ENCODE assay signal across 10 cellular contexts in genomic region chr3:167876603-167877325, GRCh38.
A peak's percentile ranks its signal among the peaks of the same experiment; 100 is the strongest.
DNase-seq lines count a peak whose midpoint lies in the region; ATAC-seq and TF ChIP-seq lines count a peak whose summit lies in the region.
"Had no signal": no experiment of that assay in that cellular context is flagged by ENCODE, and none has a peak within 500 bp of the region (broad histone marks: within the 10 kb centered on the region; RNA-seq: fewer than 3 reads in every experiment).

No MANE protein-coding gene starts in this region.

- no peaks in the 10 kb centered on the region for H3K36me3 ChIP-seq in heart right ventricle
- H3K36me3 ChIP-seq: prostate gland had no signal

- no peaks in the 10 kb centered on the region for H3K4me1 Mint-ChIP-seq in stimulated activated effector memory CD8-positive, alpha-beta T cell treated with anti-CD3 and anti-CD28 coated beads, Interleukin-12 subunit alpha, Interleukin-12 subunit beta, amount 100 ng/mL, for 72 hours

- H3K4me3 Mint-ChIP-seq in stimulated activated effector memory CD8-positive, alpha-beta T cell treated with anti-CD3 and anti-CD28 coated beads, Interleukin-12 subunit alpha, Interleukin-12 subunit beta, amount 100 ng/mL, for 72 hours, result no peak overlapping the region

- ATAC-seq in heart right ventricle (peak; percentile 70 to 91 (median 80)), HG02571 (IDR thresholded peaks at IDR 0.05; ENCODE audit: unreplicated experiment) (no peak), HG03460 (IDR thresholded peaks at IDR 0.05; ENCODE audit: unreplicated experiment) (no peak)
- ATAC-seq in stimulated activated effector memory CD8-positive, alpha-beta T cell treated with anti-CD3 and anti-CD28 coated beads, Interleukin-12 subunit alpha, Interleukin-12 subunit beta, amount 100 ng/mL, for 72 hours, result no peak

- no peak overlapping the region for H3K27ac Mint-ChIP-seq in stimulated activated effector memory CD8-positive, alpha-beta T cell treated with anti-CD3 and anti-CD28 coated beads, Interleukin-12 subunit alpha, Interleukin-12 subunit beta, amount 100 ng/mL, for 72 hours

- H3K27me3 ChIP-seq in heart right ventricle, result no peaks in the 10 kb centered on the region
- H3K27me3 ChIP-seq: testis had no signal

- 45 to 59% methylated on average over 4 of the region's 4 CpGs for WGBS in heart right ventricle, 2 donors

- no peaks in the 10 kb centered on the region for H3K9me3 ChIP-seq in heart right ventricle
- H3K9me3 ChIP-seq: prostate gland, testis had no signal

- intact Hi-C loops in heart right ventricle (cut with DNase I), result loop anchor here in 4 of 10 donors (5.0 to 10.0 kb wide), 3 partner anchors 39 to 142 kb away; partner anchors contain the start of genes SERPINI1 (in 3 of the 4) and PDCD10 (in 2 of the 4)

- H3K4me3 ChIP-seq in heart right ventricle, result no peak overlapping the region
- H3K4me3 ChIP-seq: prostate gland, testis had no signal

- no peaks in the 10 kb centered on the region for H3K36me3 Mint-ChIP-seq in stimulated activated effector memory CD8-positive, alpha-beta T cell treated with anti-CD3 and anti-CD28 coated beads, Interleukin-12 subunit alpha, Interleukin-12 subunit beta, amount 100 ng/mL, for 72 hours

- peaks cover 0 to 70% (median 43%) of the 10 kb centered on the region in 9 donors for H3K4me1 ChIP-seq in heart right ventricle
- H3K4me1 ChIP-seq: prostate gland, testis had no signal

- TF ChIP-seq CTCF in heart right ventricle (IDR thresholded peaks at IDR 0.05) (no peak), GM10266 (IDR thresholded peaks at IDR 0.05; ENCODE audit: control insufficient read depth, insufficient read depth, low read depth, missing control alignments) (no peak)

- no peaks in the 10 kb centered on the region for H3K9me3 Mint-ChIP-seq in stimulated activated effector memory CD8-positive, alpha-beta T cell treated with anti-CD3 and anti-CD28 coated beads, Interleukin-12 subunit alpha, Interleukin-12 subunit beta, amount 100 ng/mL, for 72 hours

- peak overlapping the region in 9 of 10 donors; percentile 51 to 94 (median 71) for H3K27ac ChIP-seq in heart right ventricle
- H3K27ac ChIP-seq: prostate gland, testis had no signal

- peak; percentile 30 for DNase-seq in HT-29 (ENCODE audit: low spot score)
- DNase-seq in amniotic epithelial cell (ENCODE audit: low read depth), result peak; percentile 88
- DNase-seq in heart right ventricle, result peak in 1 of 2 donors; percentile 26
- peak; percentile 86 for DNase-seq in stromal cell of bone marrow (ENCODE audit: low read depth)
- no peak for DNase-seq in GM10266 (ENCODE audit: extremely low spot score)
- DNase-seq in stimulated activated effector memory CD8-positive, alpha-beta T cell treated with anti-CD3 and anti-CD28 coated beads, Interleukin-12 subunit alpha, Interleukin-12 subunit beta, amount 100 ng/mL, for 72 hours (ENCODE audit: low spot score in 2 of 2), result no peak
- DNase-seq: testis had no signal

Comparison
In these comparisons a context has a peak if more than half of its experiments do, and no peak if none do; other contexts are left out.
1. DNase-seq: peak in HT-29 (single experiment), amniotic epithelial cell (single experiment) and stromal cell of bone marrow (single experiment); none in GM10266 (single experiment) and stimulated activated effector memory CD8-positive, alpha-beta T cell treated with anti-CD3 and anti-CD28 coated beads, Interleukin-12 subunit alpha, Interleukin-12 subunit beta, amount 100 ng/mL, for 72 hours (0 of 2).
2. ATAC-seq: peak in heart right ventricle (8 of 8); none in HG02571 (single experiment), HG03460 (single experiment) and stimulated activated effector memory CD8-positive, alpha-beta T cell treated with anti-CD3 and anti-CD28 coated beads, Interleukin-12 subunit alpha, Interleukin-12 subunit beta, amount 100 ng/mL, for 72 hours (single experiment).